ENCODE assay signal across 24 cellular contexts in genomic region chr16:81973737-81974136, GRCh38. TPM values are rescaled to one million over a fixed set of nuclear protein-coding genes. Genes with fewer than 3 reads are reported as not detected.
"Had no signal": no experiment of that assay in that cellular context is flagged by ENCODE, and none has a peak within 500 bp of the region (broad histone marks: within the 10 kb centered on the region; RNA-seq: fewer than 3 reads in every experiment).

No MANE protein-coding gene starts in this region.

- DNase-seq: activated CD4-positive, alpha-beta T cell treated with anti-CD3 and anti-CD28 coated beads, Interleukin-2, amount 50 U/mL, for 1 hour; activated CD4-positive, CD25-positive, alpha-beta regulatory T cell treated with anti-CD3 and anti-CD28 coated beads, Interleukin-2, amount 50 U/mL, for 72 hours; activated CD8-positive, alpha-beta T cell treated with anti-CD3 and anti-CD28 coated beads, Interleukin-2, amount 10 ng/mL, durations not matched to agents 7 days and 5 days; activated gamma-delta T cell; activated naive CD4-positive, alpha-beta T cell treated with anti-CD3 and anti-CD28 coated beads, Interleukin-2, amount 50 U/mL, for 16 hours; aorta; caudate nucleus; dermis blood vessel endothelial cell; effector CD8-positive, alpha-beta T cell; foreskin keratinocyte; left ventricle myocardium superior; right cardiac atrium; stimulated activated CD4-positive, alpha-beta T cell treated with anti-CD3 and anti-CD28 coated beads, Interleukin-4, amount 100 ng/mL, for 4 hours; substantia nigra; tibial artery had no signal

- H3K4me3 Mint-ChIP-seq: activated CD8-positive, alpha-beta T cell treated with anti-CD3 and anti-CD28 coated beads, Interleukin-2, amount 10 ng/mL, durations not matched to agents 7 days and 5 days; activated T-helper 1 cell treated with anti-CD3 and anti-CD28 coated beads, Interleukin-12 subunit alpha, Interleukin-12 subunit beta, Interleukin-2, Interleukin-4 antibody, amounts not matched to agents 30 ng/mL and 10 ng/mL and 1 ng/mL, durations not matched to agents 14 hours and 24 hours and 36 hours; brain; memory B cell; nephron; stimulated activated naive CD8-positive, alpha-beta T cell treated with anti-CD3 and anti-CD28 coated beads, Interleukin-15, Interleukin-2, amounts not matched to agents 100 ng/mL and 50 ng/mL, for 24 hours; T-helper 2 cell treated with Interferon-gamma antibody and Interleukin-4, amounts not matched to agents 5 μg/mL and 100 μg/mL, for 36 hours had no signal

- H3K4me3 ChIP-seq: hepatocyte, tibial artery had no signal

- H3K4me2 ChIP-seq: hepatocyte had no signal

- H3K27ac Mint-ChIP-seq: activated CD8-positive, alpha-beta T cell treated with anti-CD3 and anti-CD28 coated beads, Interleukin-2, amount 10 ng/mL, durations not matched to agents 7 days and 5 days; activated T-helper 1 cell treated with anti-CD3 and anti-CD28 coated beads, Interleukin-12 subunit alpha, Interleukin-12 subunit beta, Interleukin-2, Interleukin-4 antibody, amounts not matched to agents 30 ng/mL and 10 ng/mL and 1 ng/mL, durations not matched to agents 14 hours and 24 hours and 36 hours; brain; memory B cell; nephron; stimulated activated naive CD8-positive, alpha-beta T cell treated with anti-CD3 and anti-CD28 coated beads, Interleukin-15, Interleukin-2, amounts not matched to agents 100 ng/mL and 50 ng/mL, for 24 hours; T-helper 2 cell treated with Interferon-gamma antibody and Interleukin-4, amounts not matched to agents 5 μg/mL and 100 μg/mL, for 36 hours had no signal

- H2AFZ ChIP-seq: hepatocyte, parathyroid adenoma had no signal

- H3K36me3 ChIP-seq: tibial artery had no signal

- H3K27me3 ChIP-seq: hepatocyte, tibial artery had no signal

- H3K4me1 ChIP-seq: foreskin keratinocyte, parathyroid adenoma, tibial artery had no signal

- H3K27ac ChIP-seq: foreskin keratinocyte, hepatocyte, parathyroid adenoma, tibial artery, VCaP had no signal

- H3K4me1 Mint-ChIP-seq: brain, memory B cell, nephron had no signal

- H3K79me2 ChIP-seq: hepatocyte, parathyroid adenoma had no signal

- H3K9ac ChIP-seq: parathyroid adenoma had no signal

RNA-seq across cellular contexts. Expression of gene SDR42E1, which starts 37.5 kb away (rescaled TPM):
- total RNA-seq: hepatocyte had no signal
